Comparison of ENCODE assay signal across 1 cellular context in the genomic region with DNA sequence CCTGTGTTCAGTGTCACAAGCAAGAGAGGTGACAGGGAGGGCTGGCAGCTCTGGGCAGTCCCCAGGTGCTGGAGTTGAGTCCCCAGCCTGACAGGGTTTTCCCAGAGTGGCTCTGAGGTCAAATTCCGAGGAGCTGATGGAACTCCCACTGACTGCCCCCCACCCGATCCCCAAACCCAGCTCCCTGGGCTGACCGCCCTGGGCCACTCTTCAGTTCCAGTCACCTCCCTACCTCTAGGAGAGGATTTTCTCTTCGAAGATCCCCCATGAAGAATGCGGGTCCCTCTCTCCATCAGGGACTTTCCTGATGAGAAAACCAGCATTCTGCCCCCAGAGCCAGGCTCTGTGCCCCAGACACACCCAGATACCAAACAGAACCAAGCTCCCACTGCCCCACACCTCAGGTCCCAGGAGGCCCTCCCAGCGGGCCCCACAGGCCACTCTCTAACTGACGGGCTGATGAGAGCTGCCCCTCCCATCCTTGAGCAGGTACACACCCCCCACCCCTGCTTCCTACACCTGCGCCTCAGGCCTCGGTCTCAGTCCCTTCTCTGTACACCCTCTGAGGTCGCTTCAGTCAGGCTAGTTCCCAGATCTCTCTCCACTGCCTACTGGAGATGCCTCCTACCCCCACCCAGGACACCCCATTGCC.
TF ChIP-seq lines count a peak whose summit lies in the region.

No MANE protein-coding gene starts in this region.

TF ChIP-seq in GM12878, 131 proteins besides CTCF, POLR2A, EP300 and RAD21 (continues in another document):
- TF ChIP-seq, protein P1, sequence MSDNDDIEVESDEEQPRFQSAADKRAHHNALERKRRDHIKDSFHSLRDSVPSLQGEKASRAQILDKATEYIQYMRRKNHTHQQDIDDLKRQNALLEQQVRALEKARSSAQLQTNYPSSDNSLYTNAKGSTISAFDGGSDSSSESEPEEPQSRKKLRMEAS (IDR thresholded peaks at IDR 0.05; ENCODE audit: low read depth, low read length) = no peak
- TF ChIP-seq, protein P2, sequence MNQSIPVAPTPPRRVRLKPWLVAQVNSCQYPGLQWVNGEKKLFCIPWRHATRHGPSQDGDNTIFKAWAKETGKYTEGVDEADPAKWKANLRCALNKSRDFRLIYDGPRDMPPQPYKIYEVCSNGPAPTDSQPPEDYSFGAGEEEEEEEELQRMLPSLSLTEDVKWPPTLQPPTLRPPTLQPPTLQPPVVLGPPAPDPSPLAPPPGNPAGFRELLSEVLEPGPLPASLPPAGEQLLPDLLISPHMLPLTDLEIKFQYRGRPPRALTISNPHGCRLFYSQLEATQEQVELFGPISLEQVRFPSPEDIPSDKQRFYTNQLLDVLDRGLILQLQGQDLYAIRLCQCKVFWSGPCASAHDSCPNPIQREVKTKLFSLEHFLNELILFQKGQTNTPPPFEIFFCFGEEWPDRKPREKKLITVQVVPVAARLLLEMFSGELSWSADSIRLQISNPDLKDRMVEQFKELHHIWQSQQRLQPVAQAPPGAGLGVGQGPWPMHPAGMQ (IDR thresholded peaks at IDR 0.05; ENCODE audit: borderline replicate concordance) = no peak
- TF ChIP-seq RUNX3 (IDR thresholded peaks at IDR 0.05; ENCODE audit: low read length) (peak; percentile 14; the same call in 1 of the 2 replicates), MTA2 (IDR thresholded peaks at IDR 0.05; ENCODE audit: low read depth) (no peak), DPF2 (IDR thresholded peaks at IDR 0.05) (no peak), HDGF (IDR thresholded peaks at IDR 0.05) (no peak), NR2F1 (conservative IDR thresholded peaks at IDR 0.05) (0 out of 2 replicates have a peak, but pooled peaks have one; percentile 57), SREBF2 (IDR thresholded peaks at IDR 0.05; ENCODE audit: low read length) (no peak), CREM (IDR thresholded peaks at IDR 0.05; ENCODE audit: low read depth) (no peak), PML (IDR thresholded peaks at IDR 0.05; ENCODE audit: low read length) (no peak), NR2C1 (IDR thresholded peaks at IDR 0.05) (no peak), MEF2B (IDR thresholded peaks at IDR 0.05; ENCODE audit: partially characterized antibody, poor library complexity, severe bottlenecking) (peak; percentile 94), NFYA (IDR thresholded peaks at IDR 0.05; ENCODE audit: borderline replicate concordance, low read depth, low read length) (no peak), SUPT20H (IDR thresholded peaks at IDR 0.05; ENCODE audit: borderline replicate concordance, control insufficient read depth, low read depth, low read length) (no peak), BHLHE40 (IDR thresholded peaks at IDR 0.05; ENCODE audit: borderline replicate concordance in 1 of 2, low read depth in 2 of 2, low read length in 1 of 2) (no peak), GABPA (IDR thresholded peaks at IDR 0.05; ENCODE audit: low read depth) (no peak), NRF1 (conservative IDR thresholded peaks at IDR 0.05; ENCODE audit: low read depth, low read length) (no peak), ZNF24 (IDR thresholded peaks at IDR 0.05) (no peak), BMI1 (IDR thresholded peaks at IDR 0.05; ENCODE audit: borderline replicate concordance) (no peak), RELA (IDR thresholded peaks at IDR 0.05; ENCODE audit: borderline replicate concordance, partially characterized antibody) (peak; percentile 27), MEF2A (IDR thresholded peaks at IDR 0.05; ENCODE audit: insufficient read depth, low read depth, low read length) (no peak), STAT3 (IDR thresholded peaks at IDR 0.05; ENCODE audit: low read depth, low read length) (no peak), YY1 (IDR thresholded peaks at IDR 0.05; ENCODE audit: low read depth, low read length) (no peak), IKZF2 (IDR thresholded peaks at IDR 0.05) (peak in 1 of 2 experiments; percentile 54; a peak in 1 of 4 replicates), TARDBP (IDR thresholded peaks at IDR 0.05; ENCODE audit: borderline replicate concordance) (no peak), CBX5 (IDR thresholded peaks at IDR 0.05; ENCODE audit: low read depth) (no peak), EED (IDR thresholded peaks at IDR 0.05; ENCODE audit: low read depth) (0 out of 2 replicates have a peak, but pooled peaks have one; percentile 40), SMAD1 (IDR thresholded peaks at IDR 0.05; ENCODE audit: low read depth, partially characterized antibody) (no peak), TBL1XR1 (IDR thresholded peaks at IDR 0.05; ENCODE audit: low read depth, low read length) (no peak), SMAD5 (IDR thresholded peaks at IDR 0.05; ENCODE audit: low read depth) (no peak)
- TF ChIP-seq, protein P3, sequence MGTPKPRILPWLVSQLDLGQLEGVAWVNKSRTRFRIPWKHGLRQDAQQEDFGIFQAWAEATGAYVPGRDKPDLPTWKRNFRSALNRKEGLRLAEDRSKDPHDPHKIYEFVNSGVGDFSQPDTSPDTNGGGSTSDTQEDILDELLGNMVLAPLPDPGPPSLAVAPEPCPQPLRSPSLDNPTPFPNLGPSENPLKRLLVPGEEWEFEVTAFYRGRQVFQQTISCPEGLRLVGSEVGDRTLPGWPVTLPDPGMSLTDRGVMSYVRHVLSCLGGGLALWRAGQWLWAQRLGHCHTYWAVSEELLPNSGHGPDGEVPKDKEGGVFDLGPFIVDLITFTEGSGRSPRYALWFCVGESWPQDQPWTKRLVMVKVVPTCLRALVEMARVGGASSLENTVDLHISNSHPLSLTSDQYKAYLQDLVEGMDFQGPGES (IDR thresholded peaks at IDR 0.05) = no peak
- TF ChIP-seq, protein P4, sequence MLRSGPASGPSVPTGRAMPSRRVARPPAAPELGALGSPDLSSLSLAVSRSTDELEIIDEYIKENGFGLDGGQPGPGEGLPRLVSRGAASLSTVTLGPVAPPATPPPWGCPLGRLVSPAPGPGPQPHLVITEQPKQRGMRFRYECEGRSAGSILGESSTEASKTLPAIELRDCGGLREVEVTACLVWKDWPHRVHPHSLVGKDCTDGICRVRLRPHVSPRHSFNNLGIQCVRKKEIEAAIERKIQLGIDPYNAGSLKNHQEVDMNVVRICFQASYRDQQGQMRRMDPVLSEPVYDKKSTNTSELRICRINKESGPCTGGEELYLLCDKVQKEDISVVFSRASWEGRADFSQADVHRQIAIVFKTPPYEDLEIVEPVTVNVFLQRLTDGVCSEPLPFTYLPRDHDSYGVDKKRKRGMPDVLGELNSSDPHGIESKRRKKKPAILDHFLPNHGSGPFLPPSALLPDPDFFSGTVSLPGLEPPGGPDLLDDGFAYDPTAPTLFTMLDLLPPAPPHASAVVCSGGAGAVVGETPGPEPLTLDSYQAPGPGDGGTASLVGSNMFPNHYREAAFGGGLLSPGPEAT (IDR thresholded peaks at IDR 0.05; ENCODE audit: low read depth) = 0 out of 2 replicates have a peak, but pooled peaks have one; percentile 42
- TF ChIP-seq, protein P5, sequence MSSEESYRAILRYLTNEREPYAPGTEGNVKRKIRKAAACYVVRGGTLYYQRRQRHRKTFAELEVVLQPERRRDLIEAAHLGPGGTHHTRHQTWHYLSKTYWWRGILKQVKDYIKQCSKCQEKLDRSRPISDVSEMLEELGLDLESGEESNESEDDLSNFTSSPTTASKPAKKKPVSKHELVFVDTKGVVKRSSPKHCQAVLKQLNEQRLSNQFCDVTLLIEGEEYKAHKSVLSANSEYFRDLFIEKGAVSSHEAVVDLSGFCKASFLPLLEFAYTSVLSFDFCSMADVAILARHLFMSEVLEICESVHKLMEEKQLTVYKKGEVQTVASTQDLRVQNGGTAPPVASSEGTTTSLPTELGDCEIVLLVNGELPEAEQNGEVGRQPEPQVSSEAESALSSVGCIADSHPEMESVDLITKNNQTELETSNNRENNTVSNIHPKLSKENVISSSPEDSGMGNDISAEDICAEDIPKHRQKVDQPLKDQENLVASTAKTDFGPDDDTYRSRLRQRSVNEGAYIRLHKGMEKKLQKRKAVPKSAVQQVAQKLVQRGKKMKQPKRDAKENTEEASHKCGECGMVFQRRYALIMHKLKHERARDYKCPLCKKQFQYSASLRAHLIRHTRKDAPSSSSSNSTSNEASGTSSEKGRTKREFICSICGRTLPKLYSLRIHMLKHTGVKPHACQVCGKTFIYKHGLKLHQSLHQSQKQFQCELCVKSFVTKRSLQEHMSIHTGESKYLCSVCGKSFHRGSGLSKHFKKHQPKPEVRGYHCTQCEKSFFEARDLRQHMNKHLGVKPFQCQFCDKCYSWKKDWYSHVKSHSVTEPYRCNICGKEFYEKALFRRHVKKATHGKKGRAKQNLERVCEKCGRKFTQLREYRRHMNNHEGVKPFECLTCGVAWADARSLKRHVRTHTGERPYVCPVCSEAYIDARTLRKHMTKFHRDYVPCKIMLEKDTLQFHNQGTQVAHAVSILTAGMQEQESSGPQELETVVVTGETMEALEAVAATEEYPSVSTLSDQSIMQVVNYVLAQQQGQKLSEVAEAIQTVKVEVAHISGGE (CRISPR knock-in tag; IDR thresholded peaks at IDR 0.05) = no peak
- TF ChIP-seq, protein P6, sequence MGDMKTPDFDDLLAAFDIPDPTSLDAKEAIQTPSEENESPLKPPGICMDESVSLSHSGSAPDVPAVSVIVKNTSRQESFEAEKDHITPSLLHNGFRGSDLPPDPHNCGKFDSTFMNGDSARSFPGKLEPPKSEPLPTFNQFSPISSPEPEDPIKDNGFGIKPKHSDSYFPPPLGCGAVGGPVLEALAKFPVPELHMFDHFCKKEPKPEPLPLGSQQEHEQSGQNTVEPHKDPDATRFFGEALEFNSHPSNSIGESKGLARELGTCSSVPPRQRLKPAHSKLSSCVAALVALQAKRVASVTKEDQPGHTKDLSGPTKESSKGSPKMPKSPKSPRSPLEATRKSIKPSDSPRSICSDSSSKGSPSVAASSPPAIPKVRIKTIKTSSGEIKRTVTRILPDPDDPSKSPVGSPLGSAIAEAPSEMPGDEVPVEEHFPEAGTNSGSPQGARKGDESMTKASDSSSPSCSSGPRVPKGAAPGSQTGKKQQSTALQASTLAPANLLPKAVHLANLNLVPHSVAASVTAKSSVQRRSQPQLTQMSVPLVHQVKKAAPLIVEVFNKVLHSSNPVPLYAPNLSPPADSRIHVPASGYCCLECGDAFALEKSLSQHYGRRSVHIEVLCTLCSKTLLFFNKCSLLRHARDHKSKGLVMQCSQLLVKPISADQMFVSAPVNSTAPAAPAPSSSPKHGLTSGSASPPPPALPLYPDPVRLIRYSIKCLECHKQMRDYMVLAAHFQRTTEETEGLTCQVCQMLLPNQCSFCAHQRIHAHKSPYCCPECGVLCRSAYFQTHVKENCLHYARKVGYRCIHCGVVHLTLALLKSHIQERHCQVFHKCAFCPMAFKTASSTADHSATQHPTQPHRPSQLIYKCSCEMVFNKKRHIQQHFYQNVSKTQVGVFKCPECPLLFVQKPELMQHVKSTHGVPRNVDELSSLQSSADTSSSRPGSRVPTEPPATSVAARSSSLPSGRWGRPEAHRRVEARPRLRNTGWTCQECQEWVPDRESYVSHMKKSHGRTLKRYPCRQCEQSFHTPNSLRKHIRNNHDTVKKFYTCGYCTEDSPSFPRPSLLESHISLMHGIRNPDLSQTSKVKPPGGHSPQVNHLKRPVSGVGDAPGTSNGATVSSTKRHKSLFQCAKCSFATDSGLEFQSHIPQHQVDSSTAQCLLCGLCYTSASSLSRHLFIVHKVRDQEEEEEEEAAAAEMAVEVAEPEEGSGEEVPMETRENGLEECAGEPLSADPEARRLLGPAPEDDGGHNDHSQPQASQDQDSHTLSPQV (IDR thresholded peaks at IDR 0.05) = no peak
- TF ChIP-seq, protein P7, sequence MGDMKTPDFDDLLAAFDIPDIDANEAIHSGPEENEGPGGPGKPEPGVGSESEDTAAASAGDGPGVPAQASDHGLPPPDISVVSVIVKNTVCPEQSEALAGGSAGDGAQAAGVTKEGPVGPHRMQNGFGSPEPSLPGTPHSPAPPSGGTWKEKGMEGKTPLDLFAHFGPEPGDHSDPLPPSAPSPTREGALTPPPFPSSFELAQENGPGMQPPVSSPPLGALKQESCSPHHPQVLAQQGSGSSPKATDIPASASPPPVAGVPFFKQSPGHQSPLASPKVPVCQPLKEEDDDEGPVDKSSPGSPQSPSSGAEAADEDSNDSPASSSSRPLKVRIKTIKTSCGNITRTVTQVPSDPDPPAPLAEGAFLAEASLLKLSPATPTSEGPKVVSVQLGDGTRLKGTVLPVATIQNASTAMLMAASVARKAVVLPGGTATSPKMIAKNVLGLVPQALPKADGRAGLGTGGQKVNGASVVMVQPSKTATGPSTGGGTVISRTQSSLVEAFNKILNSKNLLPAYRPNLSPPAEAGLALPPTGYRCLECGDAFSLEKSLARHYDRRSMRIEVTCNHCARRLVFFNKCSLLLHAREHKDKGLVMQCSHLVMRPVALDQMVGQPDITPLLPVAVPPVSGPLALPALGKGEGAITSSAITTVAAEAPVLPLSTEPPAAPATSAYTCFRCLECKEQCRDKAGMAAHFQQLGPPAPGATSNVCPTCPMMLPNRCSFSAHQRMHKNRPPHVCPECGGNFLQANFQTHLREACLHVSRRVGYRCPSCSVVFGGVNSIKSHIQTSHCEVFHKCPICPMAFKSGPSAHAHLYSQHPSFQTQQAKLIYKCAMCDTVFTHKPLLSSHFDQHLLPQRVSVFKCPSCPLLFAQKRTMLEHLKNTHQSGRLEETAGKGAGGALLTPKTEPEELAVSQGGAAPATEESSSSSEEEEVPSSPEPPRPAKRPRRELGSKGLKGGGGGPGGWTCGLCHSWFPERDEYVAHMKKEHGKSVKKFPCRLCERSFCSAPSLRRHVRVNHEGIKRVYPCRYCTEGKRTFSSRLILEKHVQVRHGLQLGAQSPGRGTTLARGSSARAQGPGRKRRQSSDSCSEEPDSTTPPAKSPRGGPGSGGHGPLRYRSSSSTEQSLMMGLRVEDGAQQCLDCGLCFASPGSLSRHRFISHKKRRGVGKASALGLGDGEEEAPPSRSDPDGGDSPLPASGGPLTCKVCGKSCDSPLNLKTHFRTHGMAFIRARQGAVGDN (IDR thresholded peaks at IDR 0.05) = no peak
